11 cellular contexts compared by ENCODE assay signal in the genomic region with DNA sequence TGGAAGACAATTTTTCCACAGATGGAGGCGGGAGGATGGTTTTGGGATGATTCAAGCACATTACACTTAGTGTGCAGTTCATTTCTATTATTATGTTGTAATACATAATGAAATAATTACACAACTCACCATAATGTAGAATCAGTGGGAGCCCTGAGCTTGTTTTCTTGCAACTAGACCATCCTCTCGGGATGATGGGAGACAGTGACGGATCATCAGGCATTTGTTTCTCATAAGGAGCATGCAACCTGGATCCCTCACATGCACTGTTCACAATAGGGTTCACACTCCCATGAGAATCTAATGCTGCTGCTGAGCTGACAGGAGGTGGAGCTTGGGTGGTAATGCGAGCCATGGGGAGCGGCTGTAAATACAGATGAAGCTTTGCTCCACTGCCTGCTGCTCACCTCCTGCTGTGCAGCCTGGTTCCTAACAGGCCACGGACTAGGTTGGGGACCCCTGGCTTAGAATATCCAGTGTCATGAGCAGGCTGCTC. TPM values are rescaled to one million over a fixed set of nuclear protein-coding genes. Genes with fewer than 3 reads are reported as not detected.
A peak's percentile ranks its signal among the peaks of the same experiment; 100 is the strongest.
DNase-seq lines count a peak whose midpoint lies in the region; FAIRE-seq and TF ChIP-seq lines count a peak whose summit lies in the region.
"Had no signal": no experiment of that assay in that cellular context is flagged by ENCODE, and none has a peak within 500 bp of the region (broad histone marks: within the 10 kb centered on the region; RNA-seq: fewer than 3 reads in every experiment).

No MANE protein-coding gene starts in this region.

- H3K27me3 ChIP-seq in astrocyte (ENCODE audit: insufficient read depth, low read length) (no peaks in the 10 kb centered on the region), neural progenitor cell (peaks cover 13% of the 10 kb centered on the region)
- H3K27me3 ChIP-seq: pancreas had no signal

- TF ChIP-seq CTCF in astrocyte (IDR thresholded peaks at IDR 0.05; ENCODE audit: insufficient read depth, low read depth, low read length), result no peak
- no peak for TF ChIP-seq CTCF in neural progenitor cell (IDR thresholded peaks at IDR 0.05)

- H3K4me2 ChIP-seq in astrocyte (ENCODE audit: low read length) (no peak overlapping the region), neural progenitor cell (no peak overlapping the region)

- DNase-seq in GM04503 (ENCODE audit: low read depth) (peak; percentile 64), LHCN-M2 (ENCODE audit: low read depth) (peak; percentile 55), astrocyte (ENCODE audit: low read depth) (no peak), neural progenitor cell (ENCODE audit: low spot score) (no peak), frontal cortex (ENCODE audit: low spot score in 2 of 2) (no peak), urothelium cell line (ENCODE audit: low spot score) (no peak), mesenteric fat pad (ENCODE audit: low spot score) (no peak)
- DNase-seq: COR-L47, Right ventricle myocardium superior had no signal

- peaks cover 1% of the 10 kb centered on the region for H3K36me3 Mint-ChIP-seq in astrocyte (ENCODE audit: low read depth, unreplicated experiment)
- H3K36me3 Mint-ChIP-seq in neural progenitor cell, result peaks cover 7% of the 10 kb centered on the region

- H3K4me3 ChIP-seq in astrocyte (ENCODE audit: insufficient read depth, low read depth, low read length) (no peak overlapping the region), neural progenitor cell (no peak overlapping the region)
- H3K4me3 ChIP-seq: pancreas had no signal

- H3K27ac Mint-ChIP-seq in astrocyte (ENCODE audit: unreplicated experiment) (no peak overlapping the region), neural progenitor cell (no peak overlapping the region)

- H3K27me3 Mint-ChIP-seq in astrocyte (ENCODE audit: low read depth, unreplicated experiment) (no peaks in the 10 kb centered on the region), neural progenitor cell (ENCODE audit: insufficient read depth, low read depth) (peaks cover 4% of the 10 kb centered on the region)

- FAIRE-seq in astrocyte (lab: Jason Lieb, UNC), result no peak
- no peak for FAIRE-seq in frontal cortex (lab: Jason Lieb, UNC)
- no peak for FAIRE-seq in urothelium cell line (lab: Jason Lieb, UNC)
- FAIRE-seq: pancreas had no signal

- H2AFZ ChIP-seq in astrocyte (ENCODE audit: low read depth, low read length) (no peak overlapping the region), neural progenitor cell (replicated peaks) (no peak overlapping the region)

- H3K9me3 ChIP-seq in astrocyte (ENCODE audit: insufficient read depth, low read depth, low read length), result no peaks in the 10 kb centered on the region
- no peaks in the 10 kb centered on the region for H3K9me3 ChIP-seq in neural progenitor cell (ENCODE audit: low read depth)
- H3K9me3 ChIP-seq: pancreas had no signal

- peaks cover 1% of the 10 kb centered on the region for H3K9me3 Mint-ChIP-seq in astrocyte (ENCODE audit: unreplicated experiment)
- no peaks in the 10 kb centered on the region for H3K9me3 Mint-ChIP-seq in neural progenitor cell

- H3K4me1 ChIP-seq in astrocyte (ENCODE audit: insufficient read depth, low read length) (peaks cover 11% of the 10 kb centered on the region), neural progenitor cell (peaks cover 4% of the 10 kb centered on the region)

- H4K20me1 ChIP-seq in astrocyte (ENCODE audit: insufficient read depth, low read length), result peaks cover 26% of the 10 kb centered on the region
- peaks cover 29% of the 10 kb centered on the region for H4K20me1 ChIP-seq in neural progenitor cell (ENCODE audit: low read depth)

- H3K4me3 Mint-ChIP-seq in astrocyte (ENCODE audit: unreplicated experiment) (peak overlapping the region; percentile 76), neural progenitor cell (peak overlapping the region; percentile 83)

- H3F3A ChIP-seq in neural progenitor cell (ENCODE audit: low read depth), result no peaks in the 10 kb centered on the region

- H3K27ac ChIP-seq in astrocyte (ENCODE audit: low read depth, low read length), result no peak overlapping the region
- H3K27ac ChIP-seq in neural progenitor cell, result no peak overlapping the region
- H3K27ac ChIP-seq: pancreas, VCaP had no signal

- peaks cover 31% of the 10 kb centered on the region for H3K79me2 ChIP-seq in astrocyte (ENCODE audit: insufficient read depth, low read length)
- peaks cover 31% of the 10 kb centered on the region for H3K79me2 ChIP-seq in neural progenitor cell (ENCODE audit: low read depth)

- H3K9ac ChIP-seq in astrocyte (ENCODE audit: low read length), result no peak overlapping the region
- H3K9ac ChIP-seq in neural progenitor cell, result no peak overlapping the region

- H3K36me3 ChIP-seq in astrocyte (ENCODE audit: insufficient read depth, low read length) (peaks cover 4% of the 10 kb centered on the region), neural progenitor cell (no peaks in the 10 kb centered on the region)
- H3K36me3 ChIP-seq: pancreas had no signal

- peaks cover 8% of the 10 kb centered on the region for H3K4me1 Mint-ChIP-seq in astrocyte (ENCODE audit: low read depth, unreplicated experiment)
- H3K4me1 Mint-ChIP-seq in neural progenitor cell, result peaks cover 13% of the 10 kb centered on the region

RNA-seq across cellular contexts. Expression of a gene that starts 1.6 kb away (rescaled TPM):
- total RNA-seq in LHCN-M2 (2014; rRNA removed) (0.45 and 1.4 TPM in 2 replicates), astrocyte (0.58 and 0.82 TPM in 2 replicates), neural progenitor cell (ENCODE audit: low replicate concordance) (0.58 and 0.65 TPM in 2 replicates), frontal cortex (1.2 TPM), mesenteric fat pad (not detected)
- 2.3 TPM for polyA plus RNA-seq in LHCN-M2 (2012)

RNA-seq across cellular contexts. Expression of a gene that starts 1.9 kb away (rescaled TPM):
- total RNA-seq in LHCN-M2 (2014; rRNA removed), result 456 and 465 TPM in 2 replicates
- 262 TPM for polyA plus RNA-seq in LHCN-M2 (2012)
- total RNA-seq in astrocyte, result 338 and 374 TPM in 2 replicates
- 102 and 155 TPM in 2 replicates for total RNA-seq in neural progenitor cell (ENCODE audit: low replicate concordance)
- 91.3 TPM for total RNA-seq in frontal cortex
- total RNA-seq in mesenteric fat pad, result 211 TPM

RNA-seq across cellular contexts. Expression of a gene that starts 21.4 kb away (rescaled TPM):
- total RNA-seq in LHCN-M2 (2014; rRNA removed) (25.3 and 29.6 TPM in 2 replicates), astrocyte (18.8 and 20.0 TPM in 2 replicates), neural progenitor cell (ENCODE audit: low replicate concordance) (16.0 and 19.6 TPM in 2 replicates), frontal cortex (17.1 TPM), mesenteric fat pad (13.5 TPM)
- 32.7 TPM for polyA plus RNA-seq in LHCN-M2 (2012)

RNA-seq across cellular contexts. Expression of a gene that starts 21.5 kb away (rescaled TPM):
- total RNA-seq in LHCN-M2 (2014; rRNA removed), result 12.2 and 22.8 TPM in 2 replicates
- polyA plus RNA-seq in LHCN-M2 (2012), result 48.0 TPM
- 35.7 and 35.9 TPM in 2 replicates for total RNA-seq in astrocyte
- 31.0 and 36.7 TPM in 2 replicates for total RNA-seq in neural progenitor cell (ENCODE audit: low replicate concordance)
- 13.9 TPM for total RNA-seq in frontal cortex
- 30.8 TPM for total RNA-seq in mesenteric fat pad

RNA-seq across cellular contexts. Expression of a gene that starts 29.8 kb away (rescaled TPM):
- 2,137 and 2,163 TPM in 2 replicates for total RNA-seq in LHCN-M2 (2014; rRNA removed)
- polyA plus RNA-seq in LHCN-M2 (2012), result 2,836 TPM
- total RNA-seq in astrocyte, result 1,213 and 1,364 TPM in 2 replicates
- total RNA-seq in neural progenitor cell (ENCODE audit: low replicate concordance), result 3,449 and 3,613 TPM in 2 replicates
- total RNA-seq in frontal cortex, result 1,196 TPM
- 1,535 TPM for total RNA-seq in mesenteric fat pad

Comparison
In these comparisons a context has a peak if more than half of its experiments do, and no peak if none do; other contexts are left out.
1. DNase-seq: peak in GM04503 (single experiment) and LHCN-M2 (single experiment); none in astrocyte (single experiment), neural progenitor cell (single experiment), frontal cortex (0 of 2), urothelium cell line (single experiment) and mesenteric fat pad (single experiment).